ENCODE assay signal across 16 cellular contexts in genomic region chr7:142418316-142418715, GRCh38.
"Had no signal": no experiment of that assay in that cellular context is flagged by ENCODE, and none has a peak within 500 bp of the region (broad histone marks: within the 10 kb centered on the region; RNA-seq: fewer than 3 reads in every experiment).

No MANE protein-coding gene starts in this region.

- H3K9me3 Mint-ChIP-seq: activated CD4-positive, alpha-beta memory T cell treated with anti-CD3 and anti-CD28 coated beads for 36 hours; activated naive CD8-positive, alpha-beta T cell treated with anti-CD3 and anti-CD28 coated beads, Interleukin-2, amount 50 U/mL, for 24 hours; stimulated activated naive CD8-positive, alpha-beta T cell treated with anti-CD3 and anti-CD28 coated beads, Interleukin-15, Interleukin-2, amounts not matched to agents 100 ng/mL and 50 ng/mL, for 24 hours had no signal

- H3K9me3 ChIP-seq: esophagus muscularis mucosa, ovary, thoracic aorta, uterus had no signal

- H3K27ac Mint-ChIP-seq: activated CD4-positive, alpha-beta memory T cell treated with anti-CD3 and anti-CD28 coated beads for 36 hours; activated naive CD8-positive, alpha-beta T cell treated with anti-CD3 and anti-CD28 coated beads, Interleukin-2, amount 50 U/mL, for 24 hours; stimulated activated naive CD8-positive, alpha-beta T cell treated with anti-CD3 and anti-CD28 coated beads, Interleukin-15, Interleukin-2, amounts not matched to agents 100 ng/mL and 50 ng/mL, for 24 hours had no signal

- DNase-seq: activated CD4-positive, alpha-beta memory T cell treated with anti-CD3 and anti-CD28 coated beads for 36 hours; activated CD4-positive, CD25-positive, alpha-beta regulatory T cell treated with anti-CD3 and anti-CD28 coated beads, Interleukin-2, amount 50 U/mL, for 72 hours; activated naive CD8-positive, alpha-beta T cell treated with anti-CD3 and anti-CD28 coated beads, Interleukin-2, amount 50 U/mL, for 24 hours; activated T-cell treated with anti-CD3 and anti-CD28 coated beads, Interleukin-2, amount 50 U/mL, for 48 hours; glutamatergic neuron; mammary epithelial cell; ovary; stimulated activated CD4-positive, alpha-beta T cell treated with anti-CD3 and anti-CD28 coated beads, Interleukin-4, amount 100 ng/mL, for 1 hour; stimulated activated CD8-positive, alpha-beta memory T cell treated with anti-CD3 and anti-CD28 coated beads, Interleukin-4, amount 100 ng/mL, for 48 hours; uterus had no signal

- H3K4me1 ChIP-seq: esophagus muscularis mucosa, uterus had no signal

- H3K27me3 ChIP-seq: esophagus muscularis mucosa, ovary, uterus had no signal

- ATAC-seq: activated naive CD8-positive, alpha-beta T cell treated with anti-CD3 and anti-CD28 coated beads, Interleukin-2, amount 50 U/mL, for 24 hours; left lobe of liver had no signal

- H3K4me3 Mint-ChIP-seq: activated CD4-positive, alpha-beta memory T cell treated with anti-CD3 and anti-CD28 coated beads for 36 hours; activated naive CD8-positive, alpha-beta T cell treated with anti-CD3 and anti-CD28 coated beads, Interleukin-2, amount 50 U/mL, for 24 hours; stimulated activated naive CD8-positive, alpha-beta T cell treated with anti-CD3 and anti-CD28 coated beads, Interleukin-15, Interleukin-2, amounts not matched to agents 100 ng/mL and 50 ng/mL, for 24 hours had no signal

- H3K36me3 ChIP-seq: esophagus muscularis mucosa, ovary, thoracic aorta, uterus had no signal

- H3K36me3 Mint-ChIP-seq: activated CD4-positive, alpha-beta memory T cell treated with anti-CD3 and anti-CD28 coated beads for 36 hours had no signal

- H3K27me3 Mint-ChIP-seq: activated CD4-positive, alpha-beta memory T cell treated with anti-CD3 and anti-CD28 coated beads for 36 hours; activated naive CD8-positive, alpha-beta T cell treated with anti-CD3 and anti-CD28 coated beads, Interleukin-2, amount 50 U/mL, for 24 hours; stimulated activated naive CD8-positive, alpha-beta T cell treated with anti-CD3 and anti-CD28 coated beads, Interleukin-15, Interleukin-2, amounts not matched to agents 100 ng/mL and 50 ng/mL, for 24 hours had no signal

- FAIRE-seq: astrocyte, colon had no signal

- H3K4me3 ChIP-seq: esophagus muscularis mucosa, ovary, thoracic aorta, uterus had no signal

- H3K27ac ChIP-seq: esophagus muscularis mucosa, ovary, thoracic aorta, uterus had no signal
